26 cellular contexts compared by ENCODE assay signal in the genomic region with DNA sequence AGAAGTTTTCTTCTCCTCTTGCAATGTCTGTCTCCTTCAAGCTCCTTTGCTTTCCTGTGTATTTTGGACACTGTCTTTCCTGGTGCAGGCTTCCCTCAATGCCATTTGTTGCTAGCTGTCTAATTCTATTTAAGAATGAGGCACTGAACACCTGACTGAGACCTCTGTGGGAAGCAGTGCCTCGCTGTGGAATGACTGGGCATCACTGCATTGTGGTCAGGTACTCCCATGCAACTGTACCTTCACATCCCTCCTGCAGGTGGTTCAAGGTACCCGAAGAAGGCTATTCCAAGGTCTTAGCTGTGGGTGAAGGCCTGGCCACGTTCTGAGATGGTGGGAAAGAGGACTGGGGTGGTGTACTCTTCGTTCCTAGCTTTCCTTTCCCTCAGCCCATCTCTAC.
DNase-seq lines count a peak whose midpoint lies in the region; ATAC-seq and TF ChIP-seq lines count a peak whose summit lies in the region.
"Had no signal": no experiment of that assay in that cellular context is flagged by ENCODE, and none has a peak within 500 bp of the region (broad histone marks: within the 10 kb centered on the region; RNA-seq: fewer than 3 reads in every experiment).

No MANE protein-coding gene starts in this region.

- no peak overlapping the region for H3K56ac ChIP-seq in IMR-90 (ENCODE audit: extremely low read depth, insufficient read depth, low read length)

- no peak overlapping the region for H2AK9ac ChIP-seq in IMR-90 (replicated peaks; ENCODE audit: low read depth, low read length, poor library complexity)

- dilution Hi-C loops in IMR-90 (cut with HindIII; ENCODE audit: low sequenced_read_pairs, unreplicated experiment), result no loop called here

- no peak overlapping the region for H3K18ac ChIP-seq in IMR-90 (ENCODE audit: low read depth, low read length)

- H3K27me3 ChIP-seq in IMR-90 (ENCODE audit: control insufficient read depth, insufficient read depth, low read length) (no peaks in the 10 kb centered on the region; the same call in 1 of the 2 replicates), foreskin keratinocyte (peaks cover 60% of the 10 kb centered on the region)
- H3K27me3 ChIP-seq: BE2C had no signal

- H4K5ac ChIP-seq in IMR-90 (ENCODE audit: low read depth, low read length), result no peak overlapping the region

- intact Hi-C loops in IMR-90 (cut with micrococcal nuclease), result no loop called here

- no peaks in the 10 kb centered on the region for H3K79me1 ChIP-seq in IMR-90 (ENCODE audit: low read depth in 1 of 2, low read length in 2 of 2)

- in situ Hi-C loops in IMR-90 (cut with MboI; ENCODE audit: low sequenced_read_pairs), result no loop called here

- no peak overlapping the region for H2BK120ac ChIP-seq in IMR-90 (ENCODE audit: low read depth, low read length)

- no peak overlapping the region for H3K4me3 ChIP-seq in IMR-90 (ENCODE audit: insufficient read depth, low read depth, low read length)
- H3K4me3 ChIP-seq: GM12878, K562, PC-9 had no signal

- no peak for ATAC-seq in IMR-90 (ENCODE audit: low read depth)
- peak; percentile 24 for ATAC-seq in foreskin keratinocyte
- no peak for ATAC-seq in GM18498 (IDR thresholded peaks at IDR 0.05; ENCODE audit: unreplicated experiment)
- ATAC-seq: GM12878, HCT116, HepG2, K562 had no signal

- WGBS in IMR-90 (ENCODE audit: extremely low coverage in 2 of 2, insufficient read length in 1 of 2), 2 experiments, result no CpG with 5 or more reads among the region's 4 CpGs

- H2AFZ ChIP-seq in IMR-90 (replicated peaks; ENCODE audit: low read length, poor library complexity), result peak overlapping the region; percentile 0
- H2AFZ ChIP-seq: PC-9 had no signal

- H3K4me1 ChIP-seq in IMR-90 (ENCODE audit: control insufficient read depth, insufficient read depth, low read length) (no peaks in the 10 kb centered on the region), foreskin keratinocyte (no peaks in the 10 kb centered on the region)

- no peaks in the 10 kb centered on the region for H3K9me3 ChIP-seq in IMR-90 (ENCODE audit: control insufficient read depth, insufficient read depth, low read length)
- H3K9me3 ChIP-seq: BE2C had no signal

- POLR2A ChIA-PET in IMR-90 (lab: Charles Lee; ENCODE audit: unreplicated experiment), result no interaction called here

- no peak overlapping the region for H2AK5ac ChIP-seq in IMR-90 (ENCODE audit: low read depth, low read length)

- TF ChIP-seq RAD21 in IMR-90 (IDR thresholded peaks at IDR 0.05; ENCODE audit: low read length), result no peak

- no peak for TF ChIP-seq CTCF in IMR-90 (conservative IDR thresholded peaks at IDR 0.05; ENCODE audit: low read depth, low read length)
- peak; percentile 8 for TF ChIP-seq CTCF in foreskin keratinocyte (conservative IDR thresholded peaks at IDR 0.05)

- no peak overlapping the region for H3K4me2 ChIP-seq in IMR-90 (ENCODE audit: low read depth, low read length)
- H3K4me2 ChIP-seq: PC-9 had no signal

- no peak overlapping the region for H2BK20ac ChIP-seq in IMR-90 (ENCODE audit: low read depth, low read length)

- H3K9ac ChIP-seq in IMR-90 (ENCODE audit: low read depth, low read length), result no peak overlapping the region

- BruUV-seq in IMR-90 (replicated peaks; lab: Mats Ljungman, UMichigan), result no TSS peak

- no peak for TF ChIP-seq POLR2A in IMR-90 (IDR thresholded peaks at IDR 0.05; ENCODE audit: low read depth, low read length)

- no peak overlapping the region for H2BK15ac ChIP-seq in IMR-90 (ENCODE audit: low read depth, low read length)

- no peak overlapping the region; the same call in 1 of the 2 replicates for H3K14ac ChIP-seq in IMR-90 (replicated peaks; ENCODE audit: low read depth, low read length)

- no peak overlapping the region for H4K8ac ChIP-seq in IMR-90 (ENCODE audit: low read depth in 2 of 2, low read length in 2 of 2)

- H3K4ac ChIP-seq in IMR-90 (ENCODE audit: low read depth, low read length), result no peak overlapping the region

- H3K36me3 ChIP-seq in IMR-90 (ENCODE audit: control insufficient read depth, insufficient read depth, low read length), result no peaks in the 10 kb centered on the region
- H3K36me3 ChIP-seq: BE2C had no signal

- H3K23ac ChIP-seq in IMR-90 (ENCODE audit: low read depth, low read length), result no peak overlapping the region

- H2BK5ac ChIP-seq in IMR-90 (ENCODE audit: low read depth, low read length, poor library complexity, severe bottlenecking), result no peak overlapping the region

- CTCF ChIA-PET in IMR-90 (lab: Yijun Ruan, JAX), result no interaction called here

- no peak overlapping the region for H3K27ac ChIP-seq in IMR-90 (ENCODE audit: insufficient read depth, low read length)
- H3K27ac ChIP-seq in foreskin keratinocyte, result no peak overlapping the region
- H3K27ac ChIP-seq: 22Rv1, PC-9 had no signal

- DNase-seq in DMS53 (lab: John Stamatoyannopoulos, UW) (peak; percentile 11), DMS53 treated with DMSO at 0.1 percent for 48 hours (lab: John Stamatoyannopoulos, UW; ENCODE audit: unreplicated experiment) (no peak), IMR-90 (no peak), foreskin keratinocyte (no peak), NK-92 (lab: John Stamatoyannopoulos, UW; ENCODE audit: unreplicated experiment) (no peak)
- DNase-seq in activated CD4-positive, alpha-beta T cell treated with anti-CD3 and anti-CD28 coated beads for 48 hours, result no peak
- DNase-seq: BE2C; GOT3; Kasumi-1; NCI-H1092 treated with DMSO at 0.1 percent for 48 hours; NCI-H1436; NCI-H187 treated with DMSO at 0.1 percent for 48 hours; NCI-H2171 treated with DMSO at 0.1 percent for 48 hours; NCI-H345; NCI-H524; NCI-H748 treated with DMSO at 0.1 percent for 48 hours; NK-92 treated with Interleukin-12 subunit alpha and Interleukin-12 subunit beta, amount 100 ng/mL, for 24 hours; PC-9; RPMI8226; SHP77 had no signal

- H4K20me1 ChIP-seq in IMR-90 (ENCODE audit: insufficient read depth, low read length), result no peaks in the 10 kb centered on the region

- H3K9me1 ChIP-seq in IMR-90 (ENCODE audit: insufficient read depth, low read length), result no peaks in the 10 kb centered on the region

- H4K91ac ChIP-seq in IMR-90 (ENCODE audit: insufficient read depth, low read depth, low read length), result no peak overlapping the region

TF ChIP-seq in IMR-90, 13 proteins besides CTCF, POLR2A, EP300 and RAD21:
- no peak for TF ChIP-seq ELK1 (IDR thresholded peaks at IDR 0.05; ENCODE audit: borderline replicate concordance, low read depth, low read length)
- no peak for TF ChIP-seq CHD1 (IDR thresholded peaks at IDR 0.05; ENCODE audit: low read depth, low read length)
- TF ChIP-seq RCOR1 (IDR thresholded peaks at IDR 0.05; ENCODE audit: insufficient replicate concordance, low read length), result no peak
- no peak for TF ChIP-seq MAZ (IDR thresholded peaks at IDR 0.05; ENCODE audit: borderline replicate concordance, low read depth, low read length)
- TF ChIP-seq MXI1 (IDR thresholded peaks at IDR 0.05; ENCODE audit: borderline replicate concordance, low read depth, low read length), result no peak
- TF ChIP-seq FOS (IDR thresholded peaks at IDR 0.05; ENCODE audit: low read depth, low read length), result no peak
- TF ChIP-seq MAFK (IDR thresholded peaks at IDR 0.05; ENCODE audit: low read depth, low read length), result no peak
- TF ChIP-seq USF2 (IDR thresholded peaks at IDR 0.05; ENCODE audit: low read depth, low read length), result no peak
- no peak for TF ChIP-seq NFE2L2 (IDR thresholded peaks at IDR 0.05; ENCODE audit: low read depth, low read length)
- no peak for TF ChIP-seq CEBPB (IDR thresholded peaks at IDR 0.05; ENCODE audit: low read depth, low read length)
- no peak for TF ChIP-seq SMC3 (IDR thresholded peaks at IDR 0.05; ENCODE audit: low read depth, low read length)
